In genomic region chr7:123641901-123642300, GRCh38 we compare ENCODE assay signal across 27 cellular contexts. TPM values are rescaled to one million over a fixed set of nuclear protein-coding genes. Genes with fewer than 3 reads are reported as not detected.
"Had no signal": no experiment of that assay in that cellular context is flagged by ENCODE, and none has a peak within 500 bp of the region (broad histone marks: within the 10 kb centered on the region; RNA-seq: fewer than 3 reads in every experiment).

No MANE protein-coding gene starts in this region.

- H3K4me3 ChIP-seq: ascending aorta, body of pancreas, MG63, Peyer's patch had no signal

- H3K9me3 ChIP-seq: ascending aorta, body of pancreas, MG63, Peyer's patch had no signal

- H3K4me3 Mint-ChIP-seq: activated B cell treated with CpG ODN at 0.5 μM for 24 hours; activated CD4-positive, alpha-beta T cell treated with anti-CD3 and anti-CD28 coated beads, Interleukin-2, amount 10 ng/mL, durations not matched to agents 24 days and 14 days; activated CD8-positive, alpha-beta memory T cell treated with anti-CD3 and anti-CD28 coated beads, Interleukin-2, amount 10 ng/mL, durations not matched to agents 7 days and 5 days; activated naive CD4-positive, alpha-beta T cell treated with anti-CD3 and anti-CD28 coated beads, Interleukin-2, amount 50 U/mL, for 24 hours; activated T-cell treated with anti-CD3 and anti-CD28 coated beads, Interleukin-2, amount 50 U/mL, for 24 hours; activated T-helper 1 cell treated with anti-CD3 and anti-CD28 coated beads, Interleukin-12 subunit alpha, Interleukin-12 subunit beta, Interleukin-2, Interleukin-4 antibody, amounts not matched to agents 30 ng/mL and 10 ng/mL and 1 ng/mL, durations not matched to agents 14 hours and 24 hours and 36 hours; T-helper 17 cell had no signal

- H3K36me3 ChIP-seq: ascending aorta, MG63, Peyer's patch had no signal

- H3K27ac Mint-ChIP-seq: activated B cell treated with CpG ODN at 0.5 μM for 24 hours; activated CD4-positive, alpha-beta T cell treated with anti-CD3 and anti-CD28 coated beads, Interleukin-2, amount 10 ng/mL, durations not matched to agents 24 days and 14 days; activated CD8-positive, alpha-beta memory T cell treated with anti-CD3 and anti-CD28 coated beads, Interleukin-2, amount 10 ng/mL, durations not matched to agents 7 days and 5 days; activated naive CD4-positive, alpha-beta T cell treated with anti-CD3 and anti-CD28 coated beads, Interleukin-2, amount 50 U/mL, for 24 hours; activated T-cell treated with anti-CD3 and anti-CD28 coated beads, Interleukin-2, amount 50 U/mL, for 24 hours; activated T-helper 1 cell treated with anti-CD3 and anti-CD28 coated beads, Interleukin-12 subunit alpha, Interleukin-12 subunit beta, Interleukin-2, Interleukin-4 antibody, amounts not matched to agents 30 ng/mL and 10 ng/mL and 1 ng/mL, durations not matched to agents 14 hours and 24 hours and 36 hours; T-helper 17 cell had no signal

- DNase-seq: activated B cell treated with CpG ODN at 0.5 μM for 24 hours; activated CD4-positive, alpha-beta T cell treated with anti-CD3 and anti-CD28 coated beads for 1 hour; activated CD4-positive, alpha-beta T cell treated with anti-CD3 and anti-CD28 coated beads, Interleukin-2, amount 10 ng/mL, durations not matched to agents 24 days and 14 days; activated CD4-positive, alpha-beta T cell treated with anti-CD3 and anti-CD28 coated beads, Interleukin-2, amount 50 U/mL, for 48 hours; activated CD8-positive, alpha-beta memory T cell treated with anti-CD3 and anti-CD28 coated beads, Interleukin-2, amount 10 ng/mL, durations not matched to agents 7 days and 5 days; activated effector memory CD4-positive, alpha-beta T cell treated with Interleukin-2 at 50 U/mL for 16 hours; activated naive CD4-positive, alpha-beta T cell; activated T-cell treated with anti-CD3 and anti-CD28 coated beads, Interleukin-2, amount 50 U/mL, for 24 hours; amniotic stem cell; body of pancreas; MG63; MV-4-11; NCI-H1092 treated with DMSO at 0.1 percent for 48 hours; NCI-H1436; NCI-H1694 treated with DMSO at 0.1 percent for 48 hours; NCI-H2029 treated with DMSO at 0.1 percent for 48 hours; NCI-H446; NCI-H524; Peyer's patch; SHP77 treated with DMSO at 0.1 percent for 48 hours; T-helper 17 cell; T1000 had no signal

- H3K9me3 Mint-ChIP-seq: activated B cell treated with CpG ODN at 0.5 μM for 24 hours; activated CD4-positive, alpha-beta T cell treated with anti-CD3 and anti-CD28 coated beads, Interleukin-2, amount 10 ng/mL, durations not matched to agents 24 days and 14 days; activated naive CD4-positive, alpha-beta T cell treated with anti-CD3 and anti-CD28 coated beads, Interleukin-2, amount 50 U/mL, for 24 hours; activated T-cell treated with anti-CD3 and anti-CD28 coated beads, Interleukin-2, amount 50 U/mL, for 24 hours; activated T-helper 1 cell treated with anti-CD3 and anti-CD28 coated beads, Interleukin-12 subunit alpha, Interleukin-12 subunit beta, Interleukin-2, Interleukin-4 antibody, amounts not matched to agents 30 ng/mL and 10 ng/mL and 1 ng/mL, durations not matched to agents 14 hours and 24 hours and 36 hours had no signal

- H3K36me3 Mint-ChIP-seq: activated CD8-positive, alpha-beta memory T cell treated with anti-CD3 and anti-CD28 coated beads, Interleukin-2, amount 10 ng/mL, durations not matched to agents 7 days and 5 days; activated naive CD4-positive, alpha-beta T cell treated with anti-CD3 and anti-CD28 coated beads, Interleukin-2, amount 50 U/mL, for 24 hours had no signal

- H3K27ac ChIP-seq: ascending aorta, body of pancreas, Peyer's patch, RWPE1 had no signal

- H3K4me1 Mint-ChIP-seq: activated B cell treated with CpG ODN at 0.5 μM for 24 hours; activated CD4-positive, alpha-beta T cell treated with anti-CD3 and anti-CD28 coated beads, Interleukin-2, amount 10 ng/mL, durations not matched to agents 24 days and 14 days; activated CD8-positive, alpha-beta memory T cell treated with anti-CD3 and anti-CD28 coated beads, Interleukin-2, amount 10 ng/mL, durations not matched to agents 7 days and 5 days; activated naive CD4-positive, alpha-beta T cell treated with anti-CD3 and anti-CD28 coated beads, Interleukin-2, amount 50 U/mL, for 24 hours; T-helper 17 cell had no signal

- ATAC-seq: activated CD8-positive, alpha-beta memory T cell treated with anti-CD3 and anti-CD28 coated beads, Interleukin-2, amount 10 ng/mL, durations not matched to agents 7 days and 5 days; body of pancreas; T-helper 17 cell had no signal

- H3K27me3 ChIP-seq: ascending aorta, body of pancreas, MG63, Peyer's patch had no signal

RNA-seq across cellular contexts. Expression of gene LMOD2, which starts 13.8 kb away (rescaled TPM):
- total RNA-seq: activated B cell treated with CpG ODN at 0.5 μM for 24 hours; activated CD4-positive, alpha-beta T cell treated with anti-CD3 and anti-CD28 coated beads, Interleukin-2, amount 10 ng/mL, durations not matched to agents 24 days and 14 days; activated CD8-positive, alpha-beta memory T cell treated with anti-CD3 and anti-CD28 coated beads, Interleukin-2, amount 10 ng/mL, durations not matched to agents 7 days and 5 days; activated T-helper 1 cell treated with anti-CD3 and anti-CD28 coated beads, Interleukin-12 subunit alpha, Interleukin-12 subunit beta, Interleukin-2, Interleukin-4 antibody, amounts not matched to agents 30 ng/mL and 10 ng/mL and 1 ng/mL, durations not matched to agents 14 hours and 24 hours and 36 hours; ascending aorta; body of pancreas; Peyer's patch; SK-MEL-5; T-helper 17 cell had no signal

RNA-seq across cellular contexts. Expression of gene ASB15, which starts 40.3 kb away (rescaled TPM):
- total RNA-seq: activated B cell treated with CpG ODN at 0.5 μM for 24 hours; activated CD4-positive, alpha-beta T cell treated with anti-CD3 and anti-CD28 coated beads, Interleukin-2, amount 10 ng/mL, durations not matched to agents 24 days and 14 days; activated CD8-positive, alpha-beta memory T cell treated with anti-CD3 and anti-CD28 coated beads, Interleukin-2, amount 10 ng/mL, durations not matched to agents 7 days and 5 days; activated T-helper 1 cell treated with anti-CD3 and anti-CD28 coated beads, Interleukin-12 subunit alpha, Interleukin-12 subunit beta, Interleukin-2, Interleukin-4 antibody, amounts not matched to agents 30 ng/mL and 10 ng/mL and 1 ng/mL, durations not matched to agents 14 hours and 24 hours and 36 hours; ascending aorta; body of pancreas; Peyer's patch; SK-MEL-5; T-helper 17 cell had no signal
